Comparison of ENCODE assay signal across 28 cellular contexts in genomic region chr2:187148059-187148714, GRCh38.
DNase-seq lines count a peak whose midpoint lies in the region; ATAC-seq, FAIRE-seq and TF ChIP-seq lines count a peak whose summit lies in the region.
"Had no signal": no experiment of that assay in that cellular context is flagged by ENCODE, and none has a peak within 500 bp of the region (broad histone marks: within the 10 kb centered on the region; RNA-seq: fewer than 3 reads in every experiment).

No MANE protein-coding gene starts in this region.

- H3K27me3 ChIP-seq in bronchial epithelial cell (ENCODE audit: control insufficient read depth, insufficient read depth, low read length): no peaks in the 10 kb centered on the region
- H3K27me3 ChIP-seq: BLaER1, right atrium auricular region had no signal

- intact Hi-C loops in Right ventricle myocardium superior (cut with DNase I): no loop called here

- TF ChIP-seq CTCF in bronchial epithelial cell (IDR thresholded peaks at IDR 0.05; ENCODE audit: insufficient read depth, low read length, severe bottlenecking): no peak

- no peaks in the 10 kb centered on the region for H3K36me3 ChIP-seq in bronchial epithelial cell (ENCODE audit: control insufficient read depth, insufficient read depth, low read length)
- H3K36me3 ChIP-seq: BLaER1, HAP-1, left ventricle myocardium inferior, right atrium auricular region had no signal

- DNase-seq in bronchial epithelial cell (ENCODE audit: low read depth): peak; percentile 31
- DNase-seq in SKM-1 treated with dmso at 0.1 percent for 144 hours (lab: John Stamatoyannopoulos, UW; ENCODE audit: unreplicated experiment): no peak
- no peak for DNase-seq in Right ventricle myocardium superior
- DNase-seq: activated B cell treated with CpG ODN at 0.5 μM for 24 hours; activated CD4-positive, alpha-beta T cell treated with anti-CD3 and anti-CD28 coated beads, Interleukin-2, amount 50 U/mL, for 48 hours; activated CD8-positive, alpha-beta memory T cell treated with anti-CD3 and anti-CD28 coated beads, Interleukin-2, amount 50 U/mL, for 4 hours; aorta; COR-L47; cortex of kidney; endodermal cell; hypothalamus; left ventricle myocardium inferior; NCI-H2081 treated with DMSO at 0.1 percent for 48 hours; NCI-H510A; PC-3; SIG-M5; substantia nigra had no signal

- FAIRE-seq in bronchial epithelial cell (lab: Jason Lieb, UNC): no peak

- H3K4me3 ChIP-seq in bronchial epithelial cell (ENCODE audit: low read depth, low read length): no peak overlapping the region
- H3K4me3 ChIP-seq: BLaER1, HAP-1, left ventricle myocardium inferior, right atrium auricular region had no signal

- ATAC-seq in GM18502 (IDR thresholded peaks at IDR 0.05; ENCODE audit: poor library complexity, unreplicated experiment): peak; percentile 43
- peak; percentile 49 for ATAC-seq in GM19372 (IDR thresholded peaks at IDR 0.05; ENCODE audit: low read depth, unreplicated experiment)
- ATAC-seq in HG03139 (IDR thresholded peaks at IDR 0.05; ENCODE audit: unreplicated experiment): peak; percentile 54
- ATAC-seq in HG02678 (IDR thresholded peaks at IDR 0.05; ENCODE audit: unreplicated experiment): no peak
- ATAC-seq in GM19324 (IDR thresholded peaks at IDR 0.05; ENCODE audit: low FRiP score, unreplicated experiment): no peak
- ATAC-seq in Right ventricle myocardium superior (ENCODE audit: poor library complexity): no peak
- ATAC-seq: activated naive CD4-positive, alpha-beta T cell treated with anti-CD3 and anti-CD28 coated beads, Interleukin-2, amount 50 U/mL, for 72 hours; natural killer cell treated with Interleukin-12 subunit alpha and Interleukin-12 subunit beta and Interleukin-15 and Interleukin-18, amount 100 ng/mL, for 72 hours; PC-3; stimulated activated effector memory CD8-positive, alpha-beta T cell treated with anti-CD3 and anti-CD28 coated beads, Interleukin-12 subunit alpha, Interleukin-12 subunit beta, amount 100 ng/mL, for 72 hours had no signal

Comparison
In these comparisons a context has a peak if more than half of its experiments do, and no peak if none do; other contexts are left out.
1. ATAC-seq: peak in GM18502 (single experiment), GM19372 (single experiment) and HG03139 (single experiment); none in HG02678 (single experiment), GM19324 (single experiment) and Right ventricle myocardium superior (single experiment).